In the genomic region with DNA sequence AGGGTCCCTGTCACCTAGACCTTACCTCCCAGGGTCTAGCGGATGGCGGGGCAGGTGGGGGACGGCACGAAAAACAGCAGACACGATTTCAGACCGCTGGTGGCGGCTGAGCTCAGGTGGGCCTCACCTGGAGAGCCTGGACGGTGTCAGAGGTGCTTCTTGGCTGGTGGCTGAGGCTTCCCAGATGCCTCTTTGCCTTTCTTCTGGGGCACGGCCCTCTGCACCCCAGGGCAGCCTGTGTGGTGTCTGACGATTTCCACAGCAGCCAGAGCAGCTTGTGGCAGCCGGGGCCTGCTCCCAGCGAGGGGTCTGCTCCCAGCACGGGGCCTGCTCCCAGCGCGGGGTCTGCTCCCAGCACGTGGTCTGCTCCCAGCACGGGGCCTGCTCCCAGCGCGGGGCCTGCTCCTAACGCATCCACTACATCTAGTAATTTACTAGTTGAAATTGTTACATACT, we compare ENCODE assay signal across 18 cellular contexts.
DNase-seq lines count a peak whose midpoint lies in the region; ATAC-seq and TF ChIP-seq lines count a peak whose summit lies in the region.
"Had no signal": no experiment of that assay in that cellular context is flagged by ENCODE, and none has a peak within 500 bp of the region (broad histone marks: within the 10 kb centered on the region; RNA-seq: fewer than 3 reads in every experiment).

No MANE protein-coding gene starts in this region.

- peaks cover 37% of the 10 kb centered on the region for H3K79me1 ChIP-seq in mesenchymal stem cell (replicated peaks; ENCODE audit: low read length, poor library complexity, severe bottlenecking)

- peaks cover 25% of the 10 kb centered on the region for H3K4me1 ChIP-seq in mesenchymal stem cell (ENCODE audit: control insufficient read depth, insufficient read depth, low read depth, low read length)
- H3K4me1 ChIP-seq: foreskin keratinocyte, SJSA1 had no signal

- no peak overlapping the region for H3K4me3 Mint-ChIP-seq in neural crest cell
- H3K4me3 Mint-ChIP-seq: memory B cell had no signal

- no peak overlapping the region for H3K23ac ChIP-seq in mesenchymal stem cell (ENCODE audit: low read length in 2 of 2)

- no peak for TF ChIP-seq CTCF in neural crest cell (conservative IDR thresholded peaks at IDR 0.05)

- H4K91ac ChIP-seq in mesenchymal stem cell (ENCODE audit: low read length), result no peak overlapping the region

- H3K27ac ChIP-seq in cingulate gyrus (ENCODE audit: low read depth, low read length), result peak overlapping the region; percentile 100
- H3K27ac ChIP-seq in mesenchymal stem cell (ENCODE audit: low read length, poor library complexity, severe bottlenecking), result no peak overlapping the region
- H3K27ac ChIP-seq: foreskin keratinocyte, KMS-11, SJSA1 had no signal

- no peak overlapping the region for H3K18ac ChIP-seq in mesenchymal stem cell (ENCODE audit: low read depth in 1 of 2, low read length in 2 of 2)

- no peak overlapping the region for H4K8ac ChIP-seq in mesenchymal stem cell (ENCODE audit: low read length)

- no peak overlapping the region for H2BK12ac ChIP-seq in mesenchymal stem cell (ENCODE audit: low read length in 2 of 2)

- H3K9ac ChIP-seq in mesenchymal stem cell (ENCODE audit: low read length), result no peak overlapping the region
- H3K9ac ChIP-seq: KMS-11 had no signal

- no peaks in the 10 kb centered on the region for H3K9me3 ChIP-seq in mesenchymal stem cell (ENCODE audit: control insufficient read depth, low read length)
- H3K9me3 ChIP-seq: SJSA1 had no signal

- no peak overlapping the region for H3K4me2 ChIP-seq in mesenchymal stem cell (ENCODE audit: low read length, poor library complexity, severe bottlenecking)
- H3K4me2 ChIP-seq: KMS-11 had no signal

- H2BK15ac ChIP-seq in mesenchymal stem cell (ENCODE audit: low read depth, poor library complexity, severe bottlenecking), result no peak overlapping the region

- no peak overlapping the region for H3K14ac ChIP-seq in mesenchymal stem cell (ENCODE audit: low read length in 2 of 2)

- peak; percentile 86 for DNase-seq in COR-L47 (lab: John Stamatoyannopoulos, UW)
- peak; percentile 51 for DNase-seq in NCI-H1092 (lab: John Stamatoyannopoulos, UW)
- peak; percentile 18 for DNase-seq in neural crest cell (ENCODE audit: low read depth, low spot score)
- DNase-seq in T-helper 2 cell, result no peak
- no peak for DNase-seq in mesenchymal stem cell
- DNase-seq in NCI-H1694 treated with DMSO at 0.1 percent for 48 hours (lab: John Stamatoyannopoulos, UW), result no peak
- DNase-seq: activated CD8-positive, alpha-beta memory T cell treated with anti-CD3 and anti-CD28 coated beads for 24 hours; activated T-cell treated with anti-CD3 and anti-CD28 coated beads, Interleukin-2, amount 50 U/mL, for 48 hours; foreskin keratinocyte; HCEC 1CT; NCI-H2171 treated with DMSO at 0.1 percent for 48 hours; NCI-H82 had no signal

- peak overlapping the region; percentile 92 for H3K27ac Mint-ChIP-seq in neural crest cell (ENCODE audit: unreplicated experiment)
- H3K27ac Mint-ChIP-seq: activated naive CD4-positive, alpha-beta T cell treated with anti-CD3 and anti-CD28 coated beads, Interleukin-2, amount 50 U/mL, for 72 hours; memory B cell had no signal

- H3K9me3 Mint-ChIP-seq in neural crest cell, result no peaks in the 10 kb centered on the region
- H3K9me3 Mint-ChIP-seq: activated naive CD4-positive, alpha-beta T cell treated with anti-CD3 and anti-CD28 coated beads, Interleukin-2, amount 50 U/mL, for 72 hours; memory B cell had no signal

- H2BK120ac ChIP-seq in mesenchymal stem cell (ENCODE audit: low read depth, low read length), result no peak overlapping the region

- no peak overlapping the region for H2BK5ac ChIP-seq in mesenchymal stem cell (ENCODE audit: low read depth, low read length, poor library complexity, severe bottlenecking)

- peak overlapping the region in 1 of 2 experiments; percentile 58 for H3K4ac ChIP-seq in mesenchymal stem cell (ENCODE audit: low read depth in 1 of 2, low read length in 2 of 2)

- WGBS in mesenchymal stem cell, result 75% methylated on average over 14 of the region's 20 CpGs

- peaks cover 58% of the 10 kb centered on the region for H3K4me1 Mint-ChIP-seq in neural crest cell

- no peaks in the 10 kb centered on the region for H3K27me3 ChIP-seq in mesenchymal stem cell (ENCODE audit: control insufficient read depth in 1 of 2, insufficient read depth in 1 of 2, low read length in 2 of 2)
- H3K27me3 ChIP-seq: foreskin keratinocyte, SJSA1 had no signal

- H3K36me3 ChIP-seq in mesenchymal stem cell (ENCODE audit: control insufficient read depth in 1 of 2, insufficient read depth in 2 of 2, low read depth in 1 of 2, low read length in 2 of 2), result peaks cover 0 to 6% of the 10 kb centered on the region in 2 experiments
- H3K36me3 ChIP-seq: SJSA1 had no signal

- no peak overlapping the region for H2AFZ ChIP-seq in mesenchymal stem cell (ENCODE audit: low read depth, low read length)

- H3K4me3 ChIP-seq in mesenchymal stem cell (ENCODE audit: insufficient read depth in 1 of 2, low read depth in 1 of 2, low read length in 2 of 2), result no peak overlapping the region
- H3K4me3 ChIP-seq: SJSA1 had no signal

- H3K36me3 Mint-ChIP-seq in neural crest cell (ENCODE audit: low read depth), result peaks cover 8% of the 10 kb centered on the region
- H3K36me3 Mint-ChIP-seq: activated naive CD4-positive, alpha-beta T cell treated with anti-CD3 and anti-CD28 coated beads, Interleukin-2, amount 50 U/mL, for 72 hours had no signal

- no peak for ATAC-seq in HG02759 (IDR thresholded peaks at IDR 0.05; ENCODE audit: unreplicated experiment)
- ATAC-seq: activated naive CD4-positive, alpha-beta T cell treated with anti-CD3 and anti-CD28 coated beads, Interleukin-2, amount 50 U/mL, for 72 hours; foreskin keratinocyte had no signal

- no peak overlapping the region for H2AK5ac ChIP-seq in mesenchymal stem cell (ENCODE audit: low read length, severe bottlenecking)

- no peaks in the 10 kb centered on the region for H3K27me3 Mint-ChIP-seq in neural crest cell (ENCODE audit: low read depth)
- H3K27me3 Mint-ChIP-seq: memory B cell had no signal

Comparison
In these comparisons a context has a peak if more than half of its experiments do, and no peak if none do; other contexts are left out.
1. DNase-seq: peak in COR-L47 (single experiment), NCI-H1092 (single experiment) and neural crest cell (single experiment); none in T-helper 2 cell (0 of 5), mesenchymal stem cell (single experiment) and NCI-H1694 treated with DMSO at 0.1 percent for 48 hours (single experiment).